ENCODE assay signal across 28 cellular contexts in the genomic region with DNA sequence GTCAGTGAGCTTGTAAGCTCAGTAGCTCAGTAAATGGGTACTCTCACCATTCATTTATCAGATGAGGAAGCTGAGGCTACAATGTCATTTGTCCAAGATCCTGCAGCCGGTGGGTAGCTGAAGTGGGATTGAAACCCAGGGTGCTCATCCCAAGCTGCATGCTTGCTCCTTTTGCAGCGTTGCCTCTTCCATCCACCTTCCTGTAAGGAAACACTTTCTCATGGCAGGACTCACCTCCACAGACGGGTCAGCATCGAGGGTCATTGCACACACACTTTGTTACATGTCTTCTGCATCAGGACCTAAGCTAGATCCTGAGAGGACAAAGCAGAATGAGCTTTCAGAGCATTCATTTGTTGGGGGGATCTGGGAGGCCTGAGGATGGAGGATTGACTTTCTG.
"Had no signal": no experiment of that assay in that cellular context is flagged by ENCODE, and none has a peak within 500 bp of the region (broad histone marks: within the 10 kb centered on the region; RNA-seq: fewer than 3 reads in every experiment).

No MANE protein-coding gene starts in this region.

- H3K27me3 ChIP-seq: ascending aorta, gastrocnemius medialis had no signal

- H3K36me3 Mint-ChIP-seq: activated naive CD4-positive, alpha-beta T cell treated with anti-CD3 and anti-CD28 coated beads, Interleukin-2, amount 10 ng/mL, durations not matched to agents 7 days and 5 days; activated naive CD4-positive, alpha-beta T cell treated with anti-CD3 and anti-CD28 coated beads, Interleukin-2, amount 50 U/mL, for 72 hours; activated naive CD8-positive, alpha-beta T cell treated with anti-CD3 and anti-CD28 coated beads, Interleukin-2, amount 10 ng/mL, durations not matched to agents 7 days and 5 days; brain had no signal

- H3K4me3 ChIP-seq: ascending aorta, esophagus muscularis mucosa, gastrocnemius medialis had no signal

- H3K4me1 ChIP-seq: ascending aorta, esophagus muscularis mucosa, foreskin keratinocyte, gastrocnemius medialis had no signal

- H3K4me1 Mint-ChIP-seq: activated CD4-positive, alpha-beta T cell treated with anti-CD3 and anti-CD28 coated beads, Interleukin-2, amount 10 ng/mL, durations not matched to agents 7 days and 5 days; activated naive CD4-positive, alpha-beta T cell treated with anti-CD3 and anti-CD28 coated beads, Interleukin-2, amount 10 ng/mL, durations not matched to agents 7 days and 5 days; activated naive CD8-positive, alpha-beta T cell treated with anti-CD3 and anti-CD28 coated beads, Interleukin-2, amount 10 ng/mL, durations not matched to agents 7 days and 5 days; central memory CD8-positive, alpha-beta T cell had no signal

- ATAC-seq: activated naive CD4-positive, alpha-beta T cell treated with anti-CD3 and anti-CD28 coated beads, Interleukin-2, amount 50 U/mL, for 72 hours; activated T-cell treated with anti-CD3 and anti-CD28 coated beads, Interleukin-2, amount 50 U/mL, for 72 hours; effector memory CD8-positive, alpha-beta T cell; foreskin keratinocyte; gastrocnemius medialis had no signal

- H3K9me3 Mint-ChIP-seq: activated CD4-positive, alpha-beta memory T cell treated with anti-CD3 and anti-CD28 coated beads, Interleukin-2, amount 10 ng/mL, durations not matched to agents 7 days and 5 days; activated CD4-positive, alpha-beta T cell treated with anti-CD3 and anti-CD28 coated beads, Interleukin-2, amount 10 ng/mL, durations not matched to agents 7 days and 5 days; activated naive CD4-positive, alpha-beta T cell treated with anti-CD3 and anti-CD28 coated beads, Interleukin-2, amount 10 ng/mL, durations not matched to agents 7 days and 5 days; activated naive CD4-positive, alpha-beta T cell treated with anti-CD3 and anti-CD28 coated beads, Interleukin-2, amount 50 U/mL, for 72 hours; activated naive CD8-positive, alpha-beta T cell treated with anti-CD3 and anti-CD28 coated beads, Interleukin-2, amount 10 ng/mL, durations not matched to agents 7 days and 5 days; activated T-cell treated with anti-CD3 and anti-CD28 coated beads, Interleukin-2, amount 50 U/mL, for 24 hours; activated T-cell treated with anti-CD3 and anti-CD28 coated beads, Interleukin-2, amount 50 U/mL, for 72 hours; brain; central memory CD8-positive, alpha-beta T cell; effector memory CD8-positive, alpha-beta T cell had no signal

- DNase-seq: activated CD4-positive, alpha-beta memory T cell treated with anti-CD3 and anti-CD28 coated beads, Interleukin-2, amount 10 ng/mL, durations not matched to agents 7 days and 5 days; activated CD4-positive, alpha-beta T cell treated with anti-CD3 and anti-CD28 coated beads for 1 hour; activated CD4-positive, alpha-beta T cell treated with anti-CD3 and anti-CD28 coated beads for 4 hours; activated CD4-positive, alpha-beta T cell treated with anti-CD3 and anti-CD28 coated beads, Interleukin-2, amount 10 ng/mL, durations not matched to agents 7 days and 5 days; activated CD4-positive, alpha-beta T cell treated with anti-CD3 and anti-CD28 coated beads, Interleukin-2, amount 50 U/mL, for 4 hours; activated CD4-positive, CD25-positive, alpha-beta regulatory T cell; activated CD8-positive, alpha-beta memory T cell treated with anti-CD3 and anti-CD28 coated beads, Interleukin-2, amount 50 U/mL, for 48 hours; activated gamma-delta T cell; activated naive CD4-positive, alpha-beta T cell; activated naive CD4-positive, alpha-beta T cell treated with anti-CD3 and anti-CD28 coated beads, Interleukin-2, amount 10 ng/mL, durations not matched to agents 7 days and 5 days; activated naive CD8-positive, alpha-beta T cell treated with anti-CD3 and anti-CD28 coated beads, Interleukin-2, amount 10 ng/mL, durations not matched to agents 7 days and 5 days; activated T-cell treated with anti-CD3 and anti-CD28 coated beads for 4 hours; activated T-cell treated with anti-CD3 and anti-CD28 coated beads, Interleukin-2, amount 50 U/mL, for 24 hours; activated T-cell treated with anti-CD3 and anti-CD28 coated beads, Interleukin-2, amount 50 U/mL, for 72 hours; cortex of kidney; dermis blood vessel endothelial cell; effector CD4-positive, alpha-beta T cell; effector memory CD8-positive, alpha-beta T cell; erythroblast; foreskin keratinocyte; gastrocnemius medialis; glutamatergic neuron; T-helper 2 cell had no signal

- H3K36me3 ChIP-seq: ascending aorta, esophagus muscularis mucosa, gastrocnemius medialis had no signal

- H3K27ac ChIP-seq: ascending aorta, esophagus muscularis mucosa, foreskin keratinocyte, gastrocnemius medialis had no signal

- H3K9me3 ChIP-seq: ascending aorta, esophagus muscularis mucosa, gastrocnemius medialis had no signal

- H3K27ac Mint-ChIP-seq: activated CD4-positive, alpha-beta memory T cell treated with anti-CD3 and anti-CD28 coated beads, Interleukin-2, amount 10 ng/mL, durations not matched to agents 7 days and 5 days; activated CD4-positive, alpha-beta T cell treated with anti-CD3 and anti-CD28 coated beads, Interleukin-2, amount 10 ng/mL, durations not matched to agents 7 days and 5 days; activated naive CD4-positive, alpha-beta T cell treated with anti-CD3 and anti-CD28 coated beads, Interleukin-2, amount 10 ng/mL, durations not matched to agents 7 days and 5 days; activated naive CD4-positive, alpha-beta T cell treated with anti-CD3 and anti-CD28 coated beads, Interleukin-2, amount 50 U/mL, for 72 hours; activated naive CD8-positive, alpha-beta T cell treated with anti-CD3 and anti-CD28 coated beads, Interleukin-2, amount 10 ng/mL, durations not matched to agents 7 days and 5 days; activated T-cell treated with anti-CD3 and anti-CD28 coated beads, Interleukin-2, amount 50 U/mL, for 24 hours; activated T-cell treated with anti-CD3 and anti-CD28 coated beads, Interleukin-2, amount 50 U/mL, for 72 hours; effector memory CD8-positive, alpha-beta T cell had no signal

- H3K4me3 Mint-ChIP-seq: activated CD4-positive, alpha-beta memory T cell treated with anti-CD3 and anti-CD28 coated beads, Interleukin-2, amount 10 ng/mL, durations not matched to agents 7 days and 5 days; activated CD4-positive, alpha-beta T cell treated with anti-CD3 and anti-CD28 coated beads, Interleukin-2, amount 10 ng/mL, durations not matched to agents 7 days and 5 days; activated naive CD4-positive, alpha-beta T cell treated with anti-CD3 and anti-CD28 coated beads, Interleukin-2, amount 10 ng/mL, durations not matched to agents 7 days and 5 days; activated naive CD8-positive, alpha-beta T cell treated with anti-CD3 and anti-CD28 coated beads, Interleukin-2, amount 10 ng/mL, durations not matched to agents 7 days and 5 days; activated T-cell treated with anti-CD3 and anti-CD28 coated beads, Interleukin-2, amount 50 U/mL, for 24 hours; activated T-cell treated with anti-CD3 and anti-CD28 coated beads, Interleukin-2, amount 50 U/mL, for 72 hours; brain; central memory CD8-positive, alpha-beta T cell; effector memory CD8-positive, alpha-beta T cell had no signal
